In the genomic region with DNA sequence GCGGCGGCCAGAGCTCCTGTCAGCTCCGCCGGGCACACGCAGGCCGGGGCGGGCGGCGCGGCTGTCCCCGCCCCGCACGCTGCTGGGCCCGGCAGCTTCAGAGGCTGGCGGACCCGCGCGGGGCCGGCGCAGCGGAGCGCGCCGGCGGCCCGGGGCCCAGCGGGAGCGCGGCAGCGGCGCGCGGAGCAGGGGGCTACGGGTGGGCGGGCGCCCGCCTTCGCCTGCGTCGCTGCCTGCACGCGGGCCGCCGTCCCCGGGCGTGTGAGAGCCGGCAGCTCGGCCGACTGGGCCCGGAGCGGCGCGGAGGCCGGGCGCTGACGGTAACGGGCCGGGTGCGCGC, we compare ENCODE assay signal across 8 cellular contexts. TPM values are rescaled to one million over a fixed set of nuclear protein-coding genes. Genes with fewer than 3 reads are reported as not detected.
DNase-seq lines count a peak whose midpoint lies in the region; ATAC-seq and TF ChIP-seq lines count a peak whose summit lies in the region.

No MANE protein-coding gene starts in this region.

- H3K9ac ChIP-seq in mesenchymal stem cell (ENCODE audit: low read length) = peak overlapping the region; percentile 92

- peak overlapping the region; percentile 96 for H2AFZ ChIP-seq in mesenchymal stem cell (ENCODE audit: low read depth, low read length)

- CTCF ChIA-PET in HEK293 (lab: Yijun Ruan, JAX) = interaction anchor here (0.5 to 8.3 kb wide), 15 partner anchors 14 to 1166 kb away, joined by 3 to 126 read pairs (median 3); partner anchors contain the start of genes HDDC3, RCCD1 and UNC45A

- no peak overlapping the region for H2BK120ac ChIP-seq in mesenchymal stem cell (ENCODE audit: low read depth, low read length)

- H3K36me3 ChIP-seq in HEK293 (ENCODE audit: control insufficient read depth in 2 of 2, insufficient read depth in 1 of 2, low read length in 2 of 2) (peaks cover 13 to 31% of the 10 kb centered on the region in 2 experiments), mesenchymal stem cell (ENCODE audit: control insufficient read depth in 1 of 2, insufficient read depth in 2 of 2, low read depth in 1 of 2, low read length in 2 of 2) (peaks cover 25 to 29% of the 10 kb centered on the region in 2 experiments)

- no peaks in the 10 kb centered on the region for H3K27me3 ChIP-seq in mesenchymal stem cell (ENCODE audit: control insufficient read depth in 1 of 2, insufficient read depth in 1 of 2, low read length in 2 of 2)

- no peak overlapping the region for H4K8ac ChIP-seq in mesenchymal stem cell (ENCODE audit: low read length)

- no peak overlapping the region for H3K14ac ChIP-seq in mesenchymal stem cell (ENCODE audit: low read length in 2 of 2)

- intact Hi-C loops in posterior cingulate gyrus (cut with DNase I) = loop anchor here (1.0 to 2.0 kb wide), 2 partner anchors 28 to 33 kb away; partner anchors contain the start of gene UNC45A

- TF ChIP-seq CTCF in AG09309 (IDR thresholded peaks at IDR 0.05; ENCODE audit: control insufficient read depth, insufficient read depth, low read depth, low read length, missing control alignments) = no peak
- no peak for TF ChIP-seq CTCF in HEK293 (tag by site-specific recombination; IDR thresholded peaks at IDR 0.05)
- no peak for TF ChIP-seq CTCF in astrocyte of the spinal cord (IDR thresholded peaks at IDR 0.05; ENCODE audit: low read depth, low read length)

- in situ Hi-C loops in astrocyte of the spinal cord (cut with HindIII; ENCODE audit: low sequenced_read_pairs) = no loop called here

- H3K4me2 ChIP-seq in mesenchymal stem cell (ENCODE audit: low read length, poor library complexity, severe bottlenecking) = peak overlapping the region; percentile 74

- H3K79me1 ChIP-seq in mesenchymal stem cell (replicated peaks; ENCODE audit: low read length, poor library complexity, severe bottlenecking) = peaks cover 7% of the 10 kb centered on the region

- 2% methylated on average over 9 of the region's 60 CpGs for WGBS in mesenchymal stem cell

- no peak for ATAC-seq in HG03520 (IDR thresholded peaks at IDR 0.05; ENCODE audit: unreplicated experiment)

- no peak overlapping the region for H3K23ac ChIP-seq in mesenchymal stem cell (ENCODE audit: low read length in 2 of 2)

- no peak overlapping the region for H2AK5ac ChIP-seq in mesenchymal stem cell (ENCODE audit: low read length, severe bottlenecking)

- POLR2A ChIA-PET in HEK293 (lab: Yijun Ruan, JAX) = interaction anchor here (0.5 to 3.8 kb wide), 15 partner anchors 8 to 514 kb away, joined by 3 to 88 read pairs (median 4); partner anchors contain the start of genes BLM, HDDC3, PRC1 and RCCD1

- H2BK5ac ChIP-seq in mesenchymal stem cell (ENCODE audit: low read depth, low read length, poor library complexity, severe bottlenecking) = no peak overlapping the region

- H3K4me3 ChIP-seq in AG09309 (ENCODE audit: control insufficient read depth, low read depth, low read length) (peak overlapping the region; percentile 74), HEK293 (ENCODE audit: low read depth, low read length) (peak overlapping the region; percentile 74), astrocyte of the spinal cord (ENCODE audit: low read depth, low read length) (peak overlapping the region; percentile 66), mesenchymal stem cell (ENCODE audit: insufficient read depth in 1 of 2, low read depth in 1 of 2, low read length in 2 of 2) (peak overlapping the region; percentile 79 to 86)

- no peak overlapping the region for H4K91ac ChIP-seq in mesenchymal stem cell (ENCODE audit: low read length)

- H3K4ac ChIP-seq in mesenchymal stem cell (ENCODE audit: low read depth in 1 of 2, low read length in 2 of 2) = no peak overlapping the region

- DNase-seq in AG09309 (ENCODE audit: low read depth) (peak; percentile 23), astrocyte of the spinal cord (ENCODE audit: low read depth, low spot score) (no peak), mesenchymal stem cell (no peak), posterior cingulate gyrus (no peak), globus pallidus (ENCODE audit: low spot score) (no peak), NCI-H1694 (lab: John Stamatoyannopoulos, UW) (no peak)

- peak overlapping the region in 1 of 2 experiments; percentile 73 for H3K18ac ChIP-seq in mesenchymal stem cell (ENCODE audit: low read depth in 1 of 2, low read length in 2 of 2)

- H2BK15ac ChIP-seq in mesenchymal stem cell (ENCODE audit: low read depth, poor library complexity, severe bottlenecking) = peak overlapping the region; percentile 12

- H3K4me1 ChIP-seq in HEK293 (ENCODE audit: control insufficient read depth, insufficient read depth, low read length) (peaks cover 13% of the 10 kb centered on the region), mesenchymal stem cell (ENCODE audit: control insufficient read depth, insufficient read depth, low read depth, low read length) (peaks cover 9% of the 10 kb centered on the region)

- H3K9me3 ChIP-seq in HEK293 (ENCODE audit: control insufficient read depth, insufficient read depth, low read depth, low read length) (no peaks in the 10 kb centered on the region), mesenchymal stem cell (ENCODE audit: control insufficient read depth, low read length) (no peaks in the 10 kb centered on the region)

- peak overlapping the region; percentile 98 for H3K27ac ChIP-seq in HEK293 (ENCODE audit: extremely low read depth, low read depth, low read length)
- H3K27ac ChIP-seq in mesenchymal stem cell (ENCODE audit: low read length, poor library complexity, severe bottlenecking) = no peak overlapping the region

- peak overlapping the region in 1 of 2 experiments; percentile 13 for H2BK12ac ChIP-seq in mesenchymal stem cell (ENCODE audit: low read length in 2 of 2)

TF ChIP-seq in HEK293, 187 proteins besides CTCF, POLR2A, EP300 and RAD21:
- TF ChIP-seq, protein P1, sequence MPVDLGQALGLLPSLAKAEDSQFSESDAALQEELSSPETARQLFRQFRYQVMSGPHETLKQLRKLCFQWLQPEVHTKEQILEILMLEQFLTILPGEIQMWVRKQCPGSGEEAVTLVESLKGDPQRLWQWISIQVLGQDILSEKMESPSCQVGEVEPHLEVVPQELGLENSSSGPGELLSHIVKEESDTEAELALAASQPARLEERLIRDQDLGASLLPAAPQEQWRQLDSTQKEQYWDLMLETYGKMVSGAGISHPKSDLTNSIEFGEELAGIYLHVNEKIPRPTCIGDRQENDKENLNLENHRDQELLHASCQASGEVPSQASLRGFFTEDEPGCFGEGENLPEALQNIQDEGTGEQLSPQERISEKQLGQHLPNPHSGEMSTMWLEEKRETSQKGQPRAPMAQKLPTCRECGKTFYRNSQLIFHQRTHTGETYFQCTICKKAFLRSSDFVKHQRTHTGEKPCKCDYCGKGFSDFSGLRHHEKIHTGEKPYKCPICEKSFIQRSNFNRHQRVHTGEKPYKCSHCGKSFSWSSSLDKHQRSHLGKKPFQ (tag by site-specific recombination; IDR thresholded peaks at IDR 0.05) = no peak
- no peak for TF ChIP-seq ZNF777 (tag by site-specific recombination; IDR thresholded peaks at IDR 0.05; ENCODE audit: borderline replicate concordance)
- TF ChIP-seq KLF8 (tag by site-specific recombination; IDR thresholded peaks at IDR 0.05) = no peak
- TF ChIP-seq ZSCAN30 (tag by site-specific recombination; IDR thresholded peaks at IDR 0.05) = no peak
- no peak for TF ChIP-seq ZNF561 (tag by site-specific recombination; IDR thresholded peaks at IDR 0.05; ENCODE audit: borderline replicate concordance)
- no peak for TF ChIP-seq ZNF23 (tag by site-specific recombination; IDR thresholded peaks at IDR 0.05; ENCODE audit: borderline replicate concordance)
- TF ChIP-seq ZNF549 (tag by site-specific recombination; IDR thresholded peaks at IDR 0.05) = no peak
- TF ChIP-seq ZXDB (tag by site-specific recombination; IDR thresholded peaks at IDR 0.05) = no peak
- TF ChIP-seq ZNF292 (tag by site-specific recombination; IDR thresholded peaks at IDR 0.05; ENCODE audit: borderline replicate concordance, low read depth) = no peak
- no peak for TF ChIP-seq ZFP37 (tag by site-specific recombination; IDR thresholded peaks at IDR 0.05)
- no peak for TF ChIP-seq ZBTB48 (tag by site-specific recombination; IDR thresholded peaks at IDR 0.05)
- TF ChIP-seq MYNN (tag by site-specific recombination; IDR thresholded peaks at IDR 0.05; ENCODE audit: borderline replicate concordance) = no peak
TF ChIP-seq in HEK293: peak in this region for 0.

RNA-seq across cellular contexts. Expression of gene MAN2A2, which starts 0.5 kb away (rescaled TPM):
- polyA plus RNA-seq in mesenchymal stem cell (2013, experiment 1 of 2) = 23.9 TPM
- 23.2 TPM for polyA plus RNA-seq in mesenchymal stem cell (2013, experiment 2 of 2)

RNA-seq across cellular contexts. Expression of gene FES, which starts 18.3 kb away (rescaled TPM):
- 5.5 TPM for polyA plus RNA-seq in mesenchymal stem cell (2013, experiment 1 of 2)
- polyA plus RNA-seq in mesenchymal stem cell (2013, experiment 2 of 2) = 5.3 TPM

RNA-seq across cellular contexts. Expression of gene HDDC3, which starts 29.7 kb away (rescaled TPM):
- 7.3 TPM for polyA plus RNA-seq in mesenchymal stem cell (2013, experiment 1 of 2)
- 7.2 TPM for polyA plus RNA-seq in mesenchymal stem cell (2013, experiment 2 of 2)

RNA-seq across cellular contexts. Expression of gene UNC45A, which starts 32.5 kb away (rescaled TPM):
- 30.4 TPM for polyA plus RNA-seq in mesenchymal stem cell (2013, experiment 1 of 2)
- polyA plus RNA-seq in mesenchymal stem cell (2013, experiment 2 of 2) = 28.6 TPM

RNA-seq across cellular contexts. Expression of gene FURIN, which starts 34.2 kb away (rescaled TPM):
- polyA plus RNA-seq in mesenchymal stem cell (2013, experiment 1 of 2) = 58.9 TPM
- 58.5 TPM for polyA plus RNA-seq in mesenchymal stem cell (2013, experiment 2 of 2)
